In the genomic region with DNA sequence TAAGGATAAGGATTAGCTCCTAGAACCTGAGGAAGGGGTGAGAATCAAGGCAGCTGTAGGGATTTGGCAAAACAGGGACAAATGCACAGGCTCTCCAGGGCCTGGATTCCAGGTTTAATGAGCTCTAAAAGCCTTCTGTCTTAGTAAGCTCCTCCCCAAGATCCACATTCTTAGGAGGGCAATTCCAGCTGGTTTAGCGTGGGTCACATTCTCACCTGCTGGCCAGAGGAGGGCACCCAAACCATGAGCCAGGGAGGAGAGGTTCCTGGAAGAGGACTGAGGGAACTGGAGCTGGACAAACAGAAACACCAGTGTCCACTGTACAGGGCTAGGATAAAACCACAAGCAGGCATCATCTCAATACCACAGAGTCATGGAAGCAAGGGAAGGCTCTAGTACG, we compare ENCODE assay signal across 10 cellular contexts.
DNase-seq lines count a peak whose midpoint lies in the region; ATAC-seq and TF ChIP-seq lines count a peak whose summit lies in the region.
"Had no signal": no experiment of that assay in that cellular context is flagged by ENCODE, and none has a peak within 500 bp of the region (broad histone marks: within the 10 kb centered on the region; RNA-seq: fewer than 3 reads in every experiment).

No MANE protein-coding gene starts in this region.

- TF ChIP-seq CTCF in LNCaP clone FGC (IDR thresholded peaks at IDR 0.05; ENCODE audit: control insufficient read depth, extremely low read depth, insufficient read depth) (peak; percentile 47), cardiac fibroblast (IDR thresholded peaks at IDR 0.05; ENCODE audit: low read depth, low read length) (peak; percentile 9), nephron (IDR thresholded peaks at IDR 0.05; ENCODE audit: unreplicated experiment in 3 of 3) (no peak)

- peaks cover 8% of the 10 kb centered on the region for H3K9me3 Mint-ChIP-seq in nephron
- H3K9me3 Mint-ChIP-seq: activated naive CD4-positive, alpha-beta T cell treated with anti-CD3 and anti-CD28 coated beads for 36 hours had no signal

- no peak for ATAC-seq in HG02759 (IDR thresholded peaks at IDR 0.05; ENCODE audit: unreplicated experiment)

- H3K4me3 Mint-ChIP-seq in nephron: no peak overlapping the region
- H3K4me3 Mint-ChIP-seq: activated naive CD4-positive, alpha-beta T cell treated with anti-CD3 and anti-CD28 coated beads for 36 hours had no signal

- H3K4me1 Mint-ChIP-seq in nephron: peaks cover 23% of the 10 kb centered on the region

- H3K27ac Mint-ChIP-seq in nephron: peak overlapping the region in 2 of 3 experiments; percentile 25 to 67
- H3K27ac Mint-ChIP-seq: activated naive CD4-positive, alpha-beta T cell treated with anti-CD3 and anti-CD28 coated beads for 36 hours had no signal

- H3K36me3 Mint-ChIP-seq in nephron (ENCODE audit: low read depth): no peaks in the 10 kb centered on the region

- H3K4me3 ChIP-seq in LNCaP clone FGC (ENCODE audit: low read depth, low read length): no peak overlapping the region
- no peak overlapping the region for H3K4me3 ChIP-seq in cardiac fibroblast (replicated peaks in 1 of 2; ENCODE audit: low read depth in 2 of 2, low read length in 2 of 2)

- H3K27me3 Mint-ChIP-seq in nephron (ENCODE audit: low read depth): no peaks in the 10 kb centered on the region

- DNase-seq in EL (peak; percentile 62), LNCaP clone FGC (ENCODE audit: low read depth) (no peak), cardiac fibroblast (ENCODE audit: low read depth in 2 of 2) (peak; percentile 41 to 46), hippocampal formation (lab: John Stamatoyannopoulos, UW) (no peak), C1 segment of cervical spinal cord (lab: John Stamatoyannopoulos, UW) (no peak), amygdala (lab: John Stamatoyannopoulos, UW) (no peak)
- DNase-seq: activated naive CD4-positive, alpha-beta T cell treated with anti-CD3 and anti-CD28 coated beads for 36 hours; NCI-H2227 treated with DMSO at 0.1 percent for 48 hours had no signal

Comparison
In these comparisons a context has a peak if more than half of its experiments do, and no peak if none do; other contexts are left out.
1. DNase-seq: peak in EL (single experiment) and cardiac fibroblast (2 of 2); none in LNCaP clone FGC (single experiment), hippocampal formation (0 of 2), C1 segment of cervical spinal cord (0 of 14) and amygdala (0 of 56).
2. CTCF ChIP-seq: peak in LNCaP clone FGC (single experiment) and cardiac fibroblast (single experiment); none in nephron (0 of 3).